24 cellular contexts compared by ENCODE assay signal in genomic region chr7:94055963-94056362, GRCh38.
DNase-seq lines count a peak whose midpoint lies in the region; ATAC-seq and TF ChIP-seq lines count a peak whose summit lies in the region.
"Had no signal": no experiment of that assay in that cellular context is flagged by ENCODE, and none has a peak within 500 bp of the region (broad histone marks: within the 10 kb centered on the region; RNA-seq: fewer than 3 reads in every experiment).

No MANE protein-coding gene starts in this region.

- H3K4me2 ChIP-seq in OCI-LY1 (ENCODE audit: low read length), result no peak overlapping the region

- ATAC-seq in GM19467 (IDR thresholded peaks at IDR 0.05; ENCODE audit: unreplicated experiment), result no peak
- ATAC-seq in GM21515 (IDR thresholded peaks at IDR 0.05; ENCODE audit: unreplicated experiment), result no peak
- ATAC-seq: heart right ventricle; SK-N-SH treated with all-trans-retinoic acid at 6 μM for 48 hours; stimulated activated effector memory CD8-positive, alpha-beta T cell treated with anti-CD3 and anti-CD28 coated beads, Interleukin-12 subunit alpha, Interleukin-12 subunit beta, amount 100 ng/mL, for 72 hours had no signal

- no peaks in the 10 kb centered on the region for H3K27me3 ChIP-seq in OCI-LY1 (ENCODE audit: insufficient read depth, low read length)
- H3K27me3 ChIP-seq in brain microvascular endothelial cell (replicated peaks), result no peaks in the 10 kb centered on the region

- in situ Hi-C loops in brain microvascular endothelial cell (cut with HindIII; ENCODE audit: low pct_ligation_motif_present, low sequenced_read_pairs), result no loop called here

- peaks cover 78% of the 10 kb centered on the region for H3K4me1 ChIP-seq in OCI-LY1 (ENCODE audit: insufficient read depth, low read length, severe bottlenecking)
- H3K4me1 ChIP-seq: suprapubic skin had no signal

- no peak overlapping the region for H3K9ac ChIP-seq in OCI-LY1 (ENCODE audit: low read length)

- H3K79me2 ChIP-seq in OCI-LY1 (ENCODE audit: insufficient read depth, low read length), result no peaks in the 10 kb centered on the region

- H3K9me3 ChIP-seq in OCI-LY1 (ENCODE audit: low read length), result 0 out of 2 replicates have a peak, but pooled peaks cover 3% of the 10 kb centered on the region
- H3K9me3 ChIP-seq: heart right ventricle, suprapubic skin had no signal

- H3K27ac ChIP-seq in OCI-LY1 (ENCODE audit: low read depth, low read length, poor library complexity, severe bottlenecking) (peak overlapping the region; percentile 55), brain microvascular endothelial cell (peak overlapping the region; percentile 8)
- H3K27ac ChIP-seq: heart right ventricle, skin epidermis, suprapubic skin had no signal

- H3K9me2 ChIP-seq in OCI-LY1 (ENCODE audit: low read depth, low read length), result no peaks in the 10 kb centered on the region

- H2AFZ ChIP-seq in OCI-LY1 (ENCODE audit: low read length), result no peak overlapping the region

- H3K4me3 ChIP-seq in OCI-LY1 (ENCODE audit: low read depth, low read length, poor library complexity, severe bottlenecking) (no peak overlapping the region), brain microvascular endothelial cell (ENCODE audit: low read depth, low read length) (no peak overlapping the region)
- H3K4me3 ChIP-seq: heart right ventricle, skin epidermis, suprapubic skin had no signal

- DNase-seq in EH (ENCODE audit: low read depth) (peak; percentile 15), brain microvascular endothelial cell (no peak), kidney tubule cell (ENCODE audit: low spot score) (peak; percentile 93), NCI-H128 (lab: John Stamatoyannopoulos, UW; ENCODE audit: unreplicated experiment) (no peak)
- DNase-seq in activated CD4-positive, alpha-beta T cell treated with anti-CD3 and anti-CD28 coated beads, Interleukin-2, amount 50 U/mL, for 1 hour, result no peak
- DNase-seq: activated B cell treated with CpG ODN at 0.5 μM for 24 hours; activated CD4-positive, alpha-beta memory T cell treated with anti-CD3 and anti-CD28 coated beads for 36 hours; activated naive CD4-positive, alpha-beta T cell; activated T-cell treated with anti-CD3 and anti-CD28 coated beads, Interleukin-2, amount 50 U/mL, for 1 hour; CD8-positive, alpha-beta memory T cell; central memory CD4-positive, alpha-beta T cell; dermis blood vessel endothelial cell; DMS53; heart right ventricle; NCI-H1436; NCI-H510A treated with DMSO at 0.1 percent for 48 hours; stimulated activated CD4-positive, alpha-beta T cell treated with anti-CD3 and anti-CD28 coated beads, Interleukin-1b, Interleukin-23, amount 100 ng/mL, for 48 hours had no signal

- no peaks in the 10 kb centered on the region for H3K36me3 ChIP-seq in OCI-LY1 (ENCODE audit: insufficient read depth, low read length)
- H3K36me3 ChIP-seq in brain microvascular endothelial cell (replicated peaks), result no peaks in the 10 kb centered on the region
- H3K36me3 ChIP-seq: heart right ventricle, suprapubic skin had no signal

- TF ChIP-seq CTCF in OCI-LY1 (IDR thresholded peaks at IDR 0.05; ENCODE audit: low read length) (no peak), brain microvascular endothelial cell (IDR thresholded peaks at IDR 0.05; ENCODE audit: low read depth, low read length, missing control alignments) (no peak)

- peaks cover 11% of the 10 kb centered on the region for H3F3A ChIP-seq in OCI-LY1 (ENCODE audit: insufficient read depth, low read length)

- H4K20me1 ChIP-seq in OCI-LY1 (ENCODE audit: insufficient read depth, low read length), result no peaks in the 10 kb centered on the region

Comparison
In these comparisons a context has a peak if more than half of its experiments do, and no peak if none do; other contexts are left out.
1. DNase-seq: peak in EH (single experiment) and kidney tubule cell (single experiment); none in brain microvascular endothelial cell (single experiment), activated CD4-positive, alpha-beta T cell treated with anti-CD3 and anti-CD28 coated beads, Interleukin-2, amount 50 U/mL, for 1 hour (single experiment) and NCI-H128 (single experiment).